Comparison of ENCODE assay signal across 11 cellular contexts in the genomic region with DNA sequence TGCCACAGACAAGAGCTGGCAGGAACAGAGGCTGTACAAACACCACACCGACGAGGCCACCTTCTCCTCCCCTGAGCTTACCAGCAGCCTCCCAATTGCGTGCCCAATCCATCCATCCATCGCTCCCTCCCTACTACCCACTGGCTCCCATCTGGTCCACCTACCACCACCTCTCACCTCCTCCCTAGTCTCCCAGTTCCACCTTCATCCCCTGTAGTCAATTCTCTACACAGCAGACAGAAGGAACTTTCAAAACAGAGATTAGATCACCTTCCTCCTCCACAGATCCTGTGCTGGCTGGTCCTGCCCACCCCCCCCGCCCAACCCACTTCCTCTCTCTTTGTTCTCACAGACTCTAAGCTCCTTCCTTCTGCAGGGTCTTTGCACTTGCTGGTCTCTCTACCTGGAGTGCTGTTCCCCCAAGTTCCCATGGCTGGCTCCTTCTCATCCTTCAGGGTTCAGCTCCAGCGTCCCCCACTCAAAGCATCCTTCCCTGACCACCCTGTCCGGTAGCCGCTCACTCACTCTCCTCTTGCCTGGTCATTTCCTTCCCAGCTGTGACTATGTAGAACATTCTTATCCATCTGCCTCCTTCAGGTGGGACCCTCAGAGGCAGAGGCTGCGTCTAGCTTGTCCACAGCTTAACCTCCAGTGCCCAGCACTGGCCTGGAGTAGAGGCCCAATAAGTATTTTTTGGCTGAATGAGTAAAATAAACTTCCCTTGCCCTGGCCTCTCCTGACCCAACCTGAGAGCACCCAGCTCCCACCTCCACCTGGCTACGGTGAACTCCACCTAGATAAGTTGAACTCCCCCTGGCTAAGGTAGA. TPM values are rescaled to one million over a fixed set of nuclear protein-coding genes. Genes with fewer than 3 reads are reported as not detected.
DNase-seq lines count a peak whose midpoint lies in the region; ATAC-seq and TF ChIP-seq lines count a peak whose summit lies in the region.
"Had no signal": no experiment of that assay in that cellular context is flagged by ENCODE, and none has a peak within 500 bp of the region (broad histone marks: within the 10 kb centered on the region; RNA-seq: fewer than 3 reads in every experiment).

No MANE protein-coding gene starts in this region.

- H3K27ac Mint-ChIP-seq in activated naive CD8-positive, alpha-beta T cell treated with anti-CD3 and anti-CD28 coated beads, Interleukin-2, amount 50 U/mL, for 24 hours: peak overlapping the region; percentile 66

- no peaks in the 10 kb centered on the region for H3K36me3 Mint-ChIP-seq in activated naive CD8-positive, alpha-beta T cell treated with anti-CD3 and anti-CD28 coated beads, Interleukin-2, amount 50 U/mL, for 24 hours (ENCODE audit: low read depth)

- peak; percentile 41 for DNase-seq in GM19240 (ENCODE audit: insufficient read length, low spot score)
- no peak for DNase-seq in Peyer's patch
- no peak for DNase-seq in activated naive CD8-positive, alpha-beta T cell treated with anti-CD3 and anti-CD28 coated beads, Interleukin-2, amount 50 U/mL, for 24 hours
- DNase-seq in NCI-H1694 (lab: John Stamatoyannopoulos, UW): no peak
- DNase-seq in NCI-H2081 treated with DMSO at 0.1 percent for 48 hours (lab: John Stamatoyannopoulos, UW): no peak
- no peak for DNase-seq in gastrocnemius medialis
- DNase-seq: DMS79, testis had no signal

- H3K4me1 ChIP-seq in Peyer's patch: no peaks in the 10 kb centered on the region
- H3K4me1 ChIP-seq in gastrocnemius medialis: no peaks in the 10 kb centered on the region
- H3K4me1 ChIP-seq: HAP-1, testis had no signal

- ATAC-seq in activated naive CD8-positive, alpha-beta T cell treated with anti-CD3 and anti-CD28 coated beads, Interleukin-2, amount 50 U/mL, for 24 hours: peak; percentile 75
- ATAC-seq in GM21576 (IDR thresholded peaks at IDR 0.05; ENCODE audit: unreplicated experiment) (no peak), gastrocnemius medialis (no peak)

- in situ Hi-C loops in gastrocnemius medialis (cut with MboI; ENCODE audit: low sequenced_read_pairs in 4 of 4): no loop called here

- peak overlapping the region; percentile 58 to 79 (median 66) for H3K27ac ChIP-seq in Peyer's patch
- peak overlapping the region in 14 of 21 experiments; percentile 2 to 91 (median 60) for H3K27ac ChIP-seq in skin epidermis
- no peak overlapping the region for H3K27ac ChIP-seq in gastrocnemius medialis
- H3K27ac ChIP-seq: testis had no signal

- TF ChIP-seq CTCF in Peyer's patch (IDR thresholded peaks at IDR 0.05) (no peak), gastrocnemius medialis (IDR thresholded peaks at IDR 0.05 in 4 of 5, conservative IDR thresholded peaks at IDR 0.05 in 1 of 5) (no peak)

- intact Hi-C loops in gastrocnemius medialis (cut with DNase I; ENCODE audit: low total_unique reads): no loop called here

- H3K4me3 Mint-ChIP-seq in activated naive CD8-positive, alpha-beta T cell treated with anti-CD3 and anti-CD28 coated beads, Interleukin-2, amount 50 U/mL, for 24 hours: peak overlapping the region; percentile 58

- H3K36me3 ChIP-seq in Peyer's patch (no peaks in the 10 kb centered on the region), gastrocnemius medialis (no peaks in the 10 kb centered on the region)
- H3K36me3 ChIP-seq: HAP-1 had no signal

- H3K27me3 ChIP-seq in Peyer's patch (no peaks in the 10 kb centered on the region), gastrocnemius medialis (no peaks in the 10 kb centered on the region)
- H3K27me3 ChIP-seq: testis had no signal

- no peaks in the 10 kb centered on the region for H3K9me3 Mint-ChIP-seq in activated naive CD8-positive, alpha-beta T cell treated with anti-CD3 and anti-CD28 coated beads, Interleukin-2, amount 50 U/mL, for 24 hours

- TF ChIP-seq POLR2A in Peyer's patch (IDR thresholded peaks at IDR 0.05): no peak
- no peak for TF ChIP-seq POLR2A in gastrocnemius medialis (IDR thresholded peaks at IDR 0.05)

- no peaks in the 10 kb centered on the region for H3K27me3 Mint-ChIP-seq in activated naive CD8-positive, alpha-beta T cell treated with anti-CD3 and anti-CD28 coated beads, Interleukin-2, amount 50 U/mL, for 24 hours

- peaks cover 55% of the 10 kb centered on the region for H3K4me1 Mint-ChIP-seq in activated naive CD8-positive, alpha-beta T cell treated with anti-CD3 and anti-CD28 coated beads, Interleukin-2, amount 50 U/mL, for 24 hours

- H3K9me3 ChIP-seq in Peyer's patch (no peaks in the 10 kb centered on the region), gastrocnemius medialis (no peaks in the 10 kb centered on the region)
- H3K9me3 ChIP-seq: HAP-1, testis had no signal

- peak overlapping the region in 2 of 4 donors; percentile 6 to 19 for H3K4me3 ChIP-seq in Peyer's patch
- peak overlapping the region in 2 of 7 experiments; percentile 5 to 11 for H3K4me3 ChIP-seq in skin epidermis
- no peak overlapping the region for H3K4me3 ChIP-seq in gastrocnemius medialis
- H3K4me3 ChIP-seq: HAP-1, testis had no signal

RNA-seq across cellular contexts. Expression of a gene that starts 23.0 kb away (rescaled TPM):
- total RNA-seq in Peyer's patch: 10 to 100 TPM; 35.7 to 89.1 (median 61.1) TPM
- total RNA-seq in gastrocnemius medialis: 100 to 1,000 TPM in 2 of 4 donors, 10 to 100 TPM in 2; 83.9 to 111 (median 93.4) TPM

RNA-seq across cellular contexts. Expression of a gene that starts 30.4 kb away (rescaled TPM):
- 100 to 1,000 TPM; 177 to 258 (median 207) TPM for total RNA-seq in Peyer's patch
- total RNA-seq in gastrocnemius medialis: 100 to 1,000 TPM; 388 to 612 (median 544) TPM

RNA-seq across cellular contexts. Expression of a gene that starts 39.3 kb away (rescaled TPM):
- total RNA-seq in Peyer's patch (10 to 100 TPM; 39.8 to 87.9 (median 70.8) TPM), gastrocnemius medialis (10 to 100 TPM in 3 of 4 donors, 1 to 10 TPM in 1; 7.6 to 28.4 (median 15.1) TPM)

Comparison
In these comparisons a context has a peak if more than half of its experiments do, and no peak if none do; other contexts are left out.
1. H3K27ac ChIP-seq: peak in Peyer's patch (4 of 4) and skin epidermis (14 of 21); none in gastrocnemius medialis (0 of 4).